In genomic region chr1:229141271-229141670, GRCh38 we compare ENCODE assay signal across 24 cellular contexts.
DNase-seq lines count a peak whose midpoint lies in the region; FAIRE-seq and TF ChIP-seq lines count a peak whose summit lies in the region.
"Had no signal": no experiment of that assay in that cellular context is flagged by ENCODE, and none has a peak within 500 bp of the region (broad histone marks: within the 10 kb centered on the region; RNA-seq: fewer than 3 reads in every experiment).

No MANE protein-coding gene starts in this region.

- H3K27ac Mint-ChIP-seq in osteocyte (ENCODE audit: unreplicated experiment) (peak overlapping the region; percentile 24), progenitor cell of endocrine pancreas (peak overlapping the region; percentile 27)
- H3K27ac Mint-ChIP-seq: B cell; CD4-positive, alpha-beta T cell; CD8-positive, alpha-beta T cell had no signal

- TF ChIP-seq CTCF in Loucy (conservative IDR thresholded peaks at IDR 0.05; ENCODE audit: low read length) (no peak), osteocyte (IDR thresholded peaks at IDR 0.05) (no peak), progenitor cell of endocrine pancreas (IDR thresholded peaks at IDR 0.05; ENCODE audit: unreplicated experiment) (no peak)

- H3K36me3 Mint-ChIP-seq in osteocyte (ENCODE audit: unreplicated experiment) (no peaks in the 10 kb centered on the region), progenitor cell of endocrine pancreas (ENCODE audit: insufficient read depth) (no peaks in the 10 kb centered on the region)
- H3K36me3 Mint-ChIP-seq: CD8-positive, alpha-beta T cell had no signal

- H3F3A ChIP-seq in Loucy (ENCODE audit: low read depth): 0 out of 2 replicates have a peak, but pooled peaks cover 5% of the 10 kb centered on the region

- no peak overlapping the region for H3K9ac ChIP-seq in Loucy (ENCODE audit: low read depth, low read length, poor library complexity, severe bottlenecking)
- H3K9ac ChIP-seq: BLaER1 treated with 17β-estradiol and CSF1 and Interleukin-3, amounts not matched to agents 10 nM and 100 nM had no signal

- H3K4me3 Mint-ChIP-seq in osteocyte (ENCODE audit: unreplicated experiment) (no peak overlapping the region), progenitor cell of endocrine pancreas (ENCODE audit: low read depth) (no peak overlapping the region)
- H3K4me3 Mint-ChIP-seq: B cell; CD4-positive, alpha-beta T cell; CD8-positive, alpha-beta T cell had no signal

- no peak for DNase-seq in Jurkat, Clone E6-1 (ENCODE audit: low read depth, low spot score)
- no peak for DNase-seq in osteocyte (ENCODE audit: extremely low spot score, unreplicated experiment)
- DNase-seq in progenitor cell of endocrine pancreas (ENCODE audit: low spot score, unreplicated experiment): no peak
- no peak for DNase-seq in inferior parietal cortex (ENCODE audit: extremely low spot score)
- no peak for DNase-seq in H7
- no peak for DNase-seq in superior temporal gyrus (ENCODE audit: extremely low spot score)
- DNase-seq in HTR-8/SVneo (ENCODE audit: insufficient read length, low spot score): no peak
- DNase-seq: AML-193; Caco-2; Calu3; CD4-positive, alpha-beta T cell; CD8-positive, alpha-beta T cell; DMS153; DMS53; DMS79; EL; GDM1 had no signal

- no peaks in the 10 kb centered on the region for H4K20me1 ChIP-seq in Loucy (ENCODE audit: insufficient read depth, low read length, poor library complexity, severe bottlenecking)
- H4K20me1 ChIP-seq: BLaER1 treated with 17β-estradiol and CSF1 and Interleukin-3, amounts not matched to agents 10 nM and 100 nM had no signal

- no peaks in the 10 kb centered on the region for H3K79me2 ChIP-seq in Loucy (ENCODE audit: insufficient read depth, low read length)

- peak overlapping the region; percentile 27 for H3K4me2 ChIP-seq in Loucy (ENCODE audit: low read depth, low read length, poor library complexity, severe bottlenecking)
- H3K4me2 ChIP-seq: A549 had no signal

- H3K9me3 Mint-ChIP-seq in osteocyte (ENCODE audit: unreplicated experiment): no peaks in the 10 kb centered on the region
- no peaks in the 10 kb centered on the region for H3K9me3 Mint-ChIP-seq in progenitor cell of endocrine pancreas (ENCODE audit: low read depth)
- H3K9me3 Mint-ChIP-seq: CD4-positive, alpha-beta T cell; CD8-positive, alpha-beta T cell had no signal

- H3K4me3 ChIP-seq in Jurkat, Clone E6-1 (ENCODE audit: low read length): peak overlapping the region; percentile 3
- H3K4me3 ChIP-seq in Loucy (ENCODE audit: low read length, poor library complexity, severe bottlenecking): peak overlapping the region; percentile 5
- no peak overlapping the region for H3K4me3 ChIP-seq in H7 (ENCODE audit: insufficient read depth, low read depth, low read length)
- H3K4me3 ChIP-seq: A549; BLaER1 treated with 17β-estradiol and CSF1 and Interleukin-3, amounts not matched to agents 10 nM and 100 nM; GM12878 had no signal

- H3K36me3 ChIP-seq in Loucy (ENCODE audit: insufficient read depth, low read length): no peaks in the 10 kb centered on the region
- no peaks in the 10 kb centered on the region for H3K36me3 ChIP-seq in H7 (replicated peaks; ENCODE audit: control insufficient read depth, insufficient read depth, low read length)
- H3K36me3 ChIP-seq: BLaER1 treated with 17β-estradiol and CSF1 and Interleukin-3, amounts not matched to agents 10 nM and 100 nM had no signal

- no peaks in the 10 kb centered on the region for H3K27me3 ChIP-seq in Loucy (ENCODE audit: insufficient read depth, low read length, poor library complexity, severe bottlenecking)
- no peaks in the 10 kb centered on the region for H3K27me3 ChIP-seq in H7 (ENCODE audit: control insufficient read depth, insufficient read depth, low read length)
- H3K27me3 ChIP-seq: BLaER1 treated with 17β-estradiol and CSF1 and Interleukin-3, amounts not matched to agents 10 nM and 100 nM had no signal

- H3K9me3 ChIP-seq in Loucy (ENCODE audit: insufficient read depth, low read depth, low read length): no peaks in the 10 kb centered on the region
- H3K9me3 ChIP-seq: A549, Caco-2 had no signal

- peaks cover 14% of the 10 kb centered on the region for H3K4me1 Mint-ChIP-seq in osteocyte (ENCODE audit: unreplicated experiment)
- peaks cover 7% of the 10 kb centered on the region for H3K4me1 Mint-ChIP-seq in progenitor cell of endocrine pancreas (ENCODE audit: low read depth)

- no peak for FAIRE-seq in HTR-8/SVneo (lab: Jason Lieb, UNC)
- FAIRE-seq: A549, D721Med, GM12878, GM18507 had no signal

- no peak overlapping the region for H2AFZ ChIP-seq in Loucy (ENCODE audit: low read length)

- no peaks in the 10 kb centered on the region for H3K9me2 ChIP-seq in Loucy (replicated peaks; ENCODE audit: low read depth, low read length)

- H3K4me1 ChIP-seq in Loucy (ENCODE audit: insufficient read depth, low read length, poor library complexity, severe bottlenecking): peaks cover 63% of the 10 kb centered on the region
- H3K4me1 ChIP-seq: A549 had no signal

- H3K27me3 Mint-ChIP-seq in osteocyte (ENCODE audit: unreplicated experiment) (peaks cover 19% of the 10 kb centered on the region), progenitor cell of endocrine pancreas (peaks cover 29% of the 10 kb centered on the region)
- H3K27me3 Mint-ChIP-seq: CD4-positive, alpha-beta T cell had no signal
